Comparison of ENCODE assay signal across 10 cellular contexts in the genomic region with DNA sequence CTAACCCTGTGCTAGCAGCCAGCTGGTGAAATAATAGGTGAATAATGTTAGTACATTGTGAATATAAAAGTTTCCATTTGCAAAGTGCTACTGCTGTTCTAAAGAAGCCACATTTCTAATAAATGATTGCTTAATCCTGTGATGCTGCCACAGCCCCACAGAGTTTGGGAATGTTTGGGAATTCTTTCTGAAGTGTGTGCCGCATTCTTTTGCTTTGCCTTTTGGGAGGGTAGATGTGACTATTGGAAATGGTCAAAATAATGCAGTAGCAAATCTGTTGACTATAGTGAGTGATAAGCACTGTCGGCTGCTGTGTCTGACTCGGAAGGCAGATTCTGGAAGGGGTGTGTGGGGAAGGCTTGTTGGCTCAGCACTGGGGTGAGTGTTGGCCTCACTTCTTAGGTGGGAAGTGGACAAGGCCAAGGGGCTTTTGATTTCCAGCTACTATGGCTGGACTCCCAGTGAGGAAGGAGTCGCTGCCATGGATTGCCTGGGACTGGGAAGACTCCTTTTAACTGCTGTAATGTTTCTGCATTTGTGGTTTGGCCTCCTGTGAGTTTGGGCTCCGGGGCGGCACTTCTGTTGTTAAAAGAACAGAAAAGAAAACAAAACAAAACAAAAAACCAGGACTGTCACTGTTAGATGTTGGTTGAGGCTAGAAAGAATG. TPM values are rescaled to one million over a fixed set of nuclear protein-coding genes. Genes with fewer than 3 reads are reported as not detected.
A peak's percentile ranks its signal among the peaks of the same experiment; 100 is the strongest.
DNase-seq lines count a peak whose midpoint lies in the region; TF ChIP-seq lines count a peak whose summit lies in the region.
"Had no signal": no experiment of that assay in that cellular context is flagged by ENCODE, and none has a peak within 500 bp of the region (broad histone marks: within the 10 kb centered on the region; RNA-seq: fewer than 3 reads in every experiment).

No MANE protein-coding gene starts in this region.

- H3K4me3 ChIP-seq in esophagus (ENCODE audit: low read depth in 1 of 2, low read length in 2 of 2) (no peak overlapping the region), vagina (peak overlapping the region; percentile 9 to 22)

- H3K36me3 ChIP-seq in esophagus (ENCODE audit: control insufficient read depth in 2 of 2, insufficient read depth in 2 of 2, low read length in 1 of 2) = peaks cover 0 to 4% of the 10 kb centered on the region in 2 donors
- peaks cover 0 to 50% of the 10 kb centered on the region in 2 donors for H3K36me3 ChIP-seq in vagina

- no peak overlapping the region for H3K4me3 Mint-ChIP-seq in activated naive CD4-positive, alpha-beta T cell treated with anti-CD3 and anti-CD28 coated beads, Interleukin-2, amount 50 U/mL, for 24 hours
- no peak overlapping the region for H3K4me3 Mint-ChIP-seq in activated naive CD4-positive, alpha-beta T cell treated with anti-CD3 and anti-CD28 coated beads for 36 hours
- H3K4me3 Mint-ChIP-seq in neural crest cell = peak overlapping the region; percentile 0
- H3K4me3 Mint-ChIP-seq: activated naive CD8-positive, alpha-beta T cell treated with anti-CD3 and anti-CD28 coated beads, Interleukin-2, amount 10 ng/mL, durations not matched to agents 7 days and 5 days had no signal

- no peak for DNase-seq in activated naive CD4-positive, alpha-beta T cell treated with anti-CD3 and anti-CD28 coated beads for 36 hours
- DNase-seq in neural crest cell (ENCODE audit: low read depth, low spot score) = no peak
- DNase-seq in vagina (ENCODE audit: extremely low spot score in 2 of 2) = no peak
- DNase-seq in CD1c-positive myeloid dendritic cell (ENCODE audit: extremely low spot score) = no peak
- DNase-seq in T-helper 1 cell = no peak
- no peak for DNase-seq in AG08396 (ENCODE audit: low spot score)
- DNase-seq: activated naive CD8-positive, alpha-beta T cell treated with anti-CD3 and anti-CD28 coated beads, Interleukin-2, amount 10 ng/mL, durations not matched to agents 7 days and 5 days had no signal

- H3K27ac ChIP-seq in esophagus (ENCODE audit: low read depth in 2 of 2, low read length in 1 of 2) (peak overlapping the region; percentile 42 to 61), vagina (peak overlapping the region; percentile 68)

- H3K9me3 ChIP-seq in esophagus (ENCODE audit: control insufficient read depth in 2 of 2, insufficient read depth in 1 of 2, low read depth in 1 of 2, low read length in 1 of 2) (no peaks in the 10 kb centered on the region), vagina (no peaks in the 10 kb centered on the region)

- H3K27me3 Mint-ChIP-seq in activated naive CD4-positive, alpha-beta T cell treated with anti-CD3 and anti-CD28 coated beads, Interleukin-2, amount 50 U/mL, for 24 hours = peaks cover 2% of the 10 kb centered on the region
- peaks cover 9% of the 10 kb centered on the region for H3K27me3 Mint-ChIP-seq in activated naive CD4-positive, alpha-beta T cell treated with anti-CD3 and anti-CD28 coated beads for 36 hours (ENCODE audit: low read depth)
- H3K27me3 Mint-ChIP-seq in neural crest cell (ENCODE audit: low read depth) = no peaks in the 10 kb centered on the region

- H3K4me1 ChIP-seq in esophagus (ENCODE audit: control insufficient read depth in 2 of 2, insufficient read depth in 2 of 2, low read length in 1 of 2) (peaks cover 15 to 16% of the 10 kb centered on the region in 2 donors), vagina (peaks cover 100% of the 10 kb centered on the region)

- no peak for TF ChIP-seq POLR2A in vagina (IDR thresholded peaks at IDR 0.05)

- peaks cover 60% of the 10 kb centered on the region for H3K4me1 Mint-ChIP-seq in activated naive CD4-positive, alpha-beta T cell treated with anti-CD3 and anti-CD28 coated beads, Interleukin-2, amount 50 U/mL, for 24 hours
- H3K4me1 Mint-ChIP-seq in activated naive CD4-positive, alpha-beta T cell treated with anti-CD3 and anti-CD28 coated beads for 36 hours (ENCODE audit: low read depth) = peaks cover 63% of the 10 kb centered on the region
- H3K4me1 Mint-ChIP-seq in neural crest cell = peaks cover 92% of the 10 kb centered on the region

- H3K36me3 Mint-ChIP-seq in activated naive CD4-positive, alpha-beta T cell treated with anti-CD3 and anti-CD28 coated beads, Interleukin-2, amount 50 U/mL, for 24 hours = no peaks in the 10 kb centered on the region
- H3K36me3 Mint-ChIP-seq in activated naive CD4-positive, alpha-beta T cell treated with anti-CD3 and anti-CD28 coated beads for 36 hours (ENCODE audit: low read depth) = peaks cover 1% of the 10 kb centered on the region
- no peaks in the 10 kb centered on the region for H3K36me3 Mint-ChIP-seq in neural crest cell (ENCODE audit: low read depth)

- intact Hi-C loops in activated naive CD4-positive, alpha-beta T cell treated with anti-CD3 and anti-CD28 coated beads for 36 hours (cut with micrococcal nuclease) = loop anchor here (2.0 kb wide), 1 partner anchor 51 kb away; no protein-coding TSS in a partner anchor
- intact Hi-C loops in vagina (cut with DNase I) = no loop called here

- H3K9me3 Mint-ChIP-seq in activated naive CD4-positive, alpha-beta T cell treated with anti-CD3 and anti-CD28 coated beads, Interleukin-2, amount 50 U/mL, for 24 hours = no peaks in the 10 kb centered on the region
- H3K9me3 Mint-ChIP-seq in activated naive CD4-positive, alpha-beta T cell treated with anti-CD3 and anti-CD28 coated beads for 36 hours = no peaks in the 10 kb centered on the region
- no peaks in the 10 kb centered on the region for H3K9me3 Mint-ChIP-seq in neural crest cell
- H3K9me3 Mint-ChIP-seq: activated naive CD8-positive, alpha-beta T cell treated with anti-CD3 and anti-CD28 coated beads, Interleukin-2, amount 10 ng/mL, durations not matched to agents 7 days and 5 days had no signal

- H3K27me3 ChIP-seq in esophagus (ENCODE audit: control insufficient read depth in 1 of 2, insufficient read depth in 2 of 2, low read length in 2 of 2) (no peaks in the 10 kb centered on the region), vagina (no peaks in the 10 kb centered on the region)

- 63 to 81% methylated on average over 6 of the region's 6 CpGs for WGBS in esophagus, 2 donors

- peak overlapping the region; percentile 41 for H3K27ac Mint-ChIP-seq in activated naive CD4-positive, alpha-beta T cell treated with anti-CD3 and anti-CD28 coated beads, Interleukin-2, amount 50 U/mL, for 24 hours
- no peak overlapping the region for H3K27ac Mint-ChIP-seq in activated naive CD4-positive, alpha-beta T cell treated with anti-CD3 and anti-CD28 coated beads for 36 hours
- H3K27ac Mint-ChIP-seq in neural crest cell (ENCODE audit: unreplicated experiment) = peak overlapping the region; percentile 97
- H3K27ac Mint-ChIP-seq: activated naive CD8-positive, alpha-beta T cell treated with anti-CD3 and anti-CD28 coated beads, Interleukin-2, amount 10 ng/mL, durations not matched to agents 7 days and 5 days had no signal

- no peak for TF ChIP-seq CTCF in neural crest cell (conservative IDR thresholded peaks at IDR 0.05)
- no peak for TF ChIP-seq CTCF in vagina (IDR thresholded peaks at IDR 0.05)

- CTCF ChIA-PET in activated naive CD4-positive, alpha-beta T cell treated with anti-CD3 and anti-CD28 coated beads for 36 hours (lab: Charles Lee) = interaction anchor here (0.7 kb wide), 1 partner anchor 52 kb away, joined by 3 read pairs; no protein-coding TSS in a partner anchor

RNA-seq across cellular contexts. Expression of gene ZBTB16, which starts 20.0 kb away (rescaled TPM):
- 1 to 10 TPM; 1.5 to 2.3 TPM for total RNA-seq in activated naive CD4-positive, alpha-beta T cell treated with anti-CD3 and anti-CD28 coated beads for 36 hours
- polyA plus RNA-seq in esophagus = 1 to 10 TPM; 4.6 to 9.6 TPM
- total RNA-seq in neural crest cell (36.6 and 39.4 TPM in 2 replicates), vagina (243 TPM)
- polyA plus RNA-seq: AG04450 had no signal

Comparison
In these comparisons a context has a peak if more than half of its experiments do, and no peak if none do; other contexts are left out.
1. H3K4me3 ChIP-seq: peak in vagina (2 of 2); none in esophagus (0 of 2).
2. RNA of gene ZBTB16, which starts 20.0 kb away (total RNA-seq): 243 TPM in vagina (single experiment) and 36.6 to 39.4 TPM in neural crest cell; 1.5 to 2.3 TPM in activated naive CD4-positive, alpha-beta T cell treated with anti-CD3 and anti-CD28 coated beads for 36 hours; every median in the first group is over 10 times any median in the second.